Comparison of ENCODE assay signal across 33 cellular contexts in genomic region chr1:61711969-61712368, GRCh38.
"Had no signal": no experiment of that assay in that cellular context is flagged by ENCODE, and none has a peak within 500 bp of the region (broad histone marks: within the 10 kb centered on the region; RNA-seq: fewer than 3 reads in every experiment).

No MANE protein-coding gene starts in this region.

- H3K27me3 Mint-ChIP-seq: activated B cell treated with CpG ODN at 0.5 μM for 24 hours; activated CD4-positive, alpha-beta memory T cell treated with anti-CD3 and anti-CD28 coated beads for 36 hours; T-cell; T-helper 17 cell had no signal

- H3K4me3 ChIP-seq: adrenal gland, body of pancreas, breast epithelium, PC-9 had no signal

- H3K27me3 ChIP-seq: adrenal gland, body of pancreas, breast epithelium had no signal

- DNase-seq: activated B cell treated with CpG ODN at 0.5 μM for 24 hours; activated CD4-positive, alpha-beta memory T cell treated with anti-CD3 and anti-CD28 coated beads for 36 hours; activated CD4-positive, alpha-beta T cell treated with anti-CD3 and anti-CD28 coated beads for 4 hours; activated CD4-positive, alpha-beta T cell treated with anti-CD3 and anti-CD28 coated beads, Interleukin-2, amount 50 U/mL, for 1 hour; activated CD4-positive, CD25-positive, alpha-beta regulatory T cell treated with anti-CD3 and anti-CD28 coated beads, Interleukin-2, amount 50 U/mL, for 72 hours; activated CD8-positive, alpha-beta memory T cell treated with anti-CD3 and anti-CD28 coated beads, Interleukin-2, amount 50 U/mL, for 4 hours; activated gamma-delta T cell treated with Interleukin-2 at 50 U/mL for 16 hours; activated naive CD4-positive, alpha-beta T cell treated with anti-CD3 and anti-CD28 coated beads for 36 hours; body of pancreas; NCI-H1092 treated with DMSO at 0.1 percent for 48 hours; NCI-H1417; NCI-H146; NCI-H187; NCI-H2029 treated with DMSO at 0.1 percent for 48 hours; NCI-H2107; NCI-H2171; NCI-H510A; NCI-H526; NCI-H748 treated with DMSO at 0.1 percent for 48 hours; NK-92 treated with Interleukin-12 subunit alpha and Interleukin-12 subunit beta, amount 100 ng/mL, for 24 hours; PC-9; SIG-M5; T-cell; T-helper 17 cell had no signal

- FAIRE-seq: astrocyte, RCC 7860 had no signal

- H3K36me3 ChIP-seq: breast epithelium had no signal

- ATAC-seq: body of pancreas, Right ventricle myocardium inferior, SK-N-SH treated with all-trans-retinoic acid at 6 μM for 48 hours, T-cell, T-helper 17 cell had no signal

- H3K9me3 ChIP-seq: adrenal gland, body of pancreas, breast epithelium had no signal

- H3K4me3 Mint-ChIP-seq: activated B cell treated with CpG ODN at 0.5 μM for 24 hours; activated CD4-positive, alpha-beta memory T cell treated with anti-CD3 and anti-CD28 coated beads for 36 hours; activated naive CD4-positive, alpha-beta T cell treated with anti-CD3 and anti-CD28 coated beads for 36 hours; activated T-helper 1 cell treated with anti-CD3 and anti-CD28 coated beads, Interleukin-12 subunit alpha, Interleukin-12 subunit beta, Interleukin-2, Interleukin-4 antibody, amounts not matched to agents 30 ng/mL and 10 ng/mL and 1 ng/mL, durations not matched to agents 14 hours and 24 hours and 36 hours; T-cell; T-helper 17 cell had no signal

- H3K9me3 Mint-ChIP-seq: activated B cell treated with CpG ODN at 0.5 μM for 24 hours; activated CD4-positive, alpha-beta memory T cell treated with anti-CD3 and anti-CD28 coated beads for 36 hours; activated naive CD4-positive, alpha-beta T cell treated with anti-CD3 and anti-CD28 coated beads for 36 hours; activated naive CD4-positive, alpha-beta T cell treated with anti-CD3 and anti-CD28 coated beads, Interleukin-2, amount 50 U/mL, for 72 hours; activated T-helper 1 cell treated with anti-CD3 and anti-CD28 coated beads, Interleukin-12 subunit alpha, Interleukin-12 subunit beta, Interleukin-2, Interleukin-4 antibody, amounts not matched to agents 30 ng/mL and 10 ng/mL and 1 ng/mL, durations not matched to agents 14 hours and 24 hours and 36 hours; T-cell had no signal

- H3K4me1 ChIP-seq: body of pancreas, breast epithelium had no signal

- H2AFZ ChIP-seq: PC-9 had no signal

- H3K27ac Mint-ChIP-seq: activated B cell treated with CpG ODN at 0.5 μM for 24 hours; activated CD4-positive, alpha-beta memory T cell treated with anti-CD3 and anti-CD28 coated beads for 36 hours; activated naive CD4-positive, alpha-beta T cell treated with anti-CD3 and anti-CD28 coated beads for 36 hours; activated naive CD4-positive, alpha-beta T cell treated with anti-CD3 and anti-CD28 coated beads, Interleukin-2, amount 50 U/mL, for 72 hours; activated T-helper 1 cell treated with anti-CD3 and anti-CD28 coated beads, Interleukin-12 subunit alpha, Interleukin-12 subunit beta, Interleukin-2, Interleukin-4 antibody, amounts not matched to agents 30 ng/mL and 10 ng/mL and 1 ng/mL, durations not matched to agents 14 hours and 24 hours and 36 hours; T-cell; T-helper 17 cell had no signal

- H3K4me2 ChIP-seq: PC-9 had no signal

- H3K27ac ChIP-seq: adrenal gland, body of pancreas, breast epithelium, PC-9, RWPE1 had no signal
